ENCODE assay signal across 1 cellular context in genomic region chr17:4939804-4940624, GRCh38.
A peak's percentile ranks its signal among the peaks of the same experiment; 100 is the strongest.
TF ChIP-seq lines count a peak whose summit lies in the region.

RNF167 (plus strand) TSS chr17:4940268; CDS start chr17:4940910, 642 bp downstream.
SLC25A11 (minus strand) TSS chr17:4940046; CDS start chr17:4939910, 136 bp downstream.

TF ChIP-seq in HepG2, 621 proteins besides CTCF, POLR2A, EP300 and RAD21 (continued from another document and continues in another):
- TF ChIP-seq BHLHE40 (IDR thresholded peaks at IDR 0.05; ENCODE audit: low read length): peak; percentile 87
- peak; percentile 64; the same call in 1 of the 2 replicates for TF ChIP-seq ZC3H13 (CRISPR knock-in tag; IDR thresholded peaks at IDR 0.05)
- TF ChIP-seq TAF1 (CRISPR knock-in tag; IDR thresholded peaks at IDR 0.05): peak; percentile 74
- peak; percentile 52; the same call in 1 of the 2 replicates for TF ChIP-seq STAT6 (CRISPR knock-in tag; IDR thresholded peaks at IDR 0.05; ENCODE audit: borderline replicate concordance)
- TF ChIP-seq MAZ (IDR thresholded peaks at IDR 0.05; ENCODE audit: borderline replicate concordance, low read depth, low read length): no peak
- peak; percentile 64; the same call in 1 of the 2 replicates for TF ChIP-seq MAZ (CRISPR knock-in tag; IDR thresholded peaks at IDR 0.05; ENCODE audit: low read depth)
- peak in 1 of 2 experiments; percentile 70; a peak in 2 of 4 replicates for TF ChIP-seq KLF16 (CRISPR knock-in tag; IDR thresholded peaks at IDR 0.05)
- peak; percentile 86 for TF ChIP-seq TFDP2 (CRISPR knock-in tag; IDR thresholded peaks at IDR 0.05)
- 0 out of 2 replicates have a peak, but pooled peaks have one; percentile 26 for TF ChIP-seq ZNF598 (CRISPR knock-in tag; IDR thresholded peaks at IDR 0.05; ENCODE audit: borderline replicate concordance)
- TF ChIP-seq TBX2 (CRISPR knock-in tag; IDR thresholded peaks at IDR 0.05; ENCODE audit: borderline replicate concordance): peak; percentile 79
- TF ChIP-seq IRF2 (CRISPR knock-in tag; IDR thresholded peaks at IDR 0.05): peak; percentile 25; the same call in 1 of the 2 replicates
- TF ChIP-seq ZNF616 (CRISPR knock-in tag; IDR thresholded peaks at IDR 0.05; ENCODE audit: low read depth): no peak
- TF ChIP-seq HOXD1 (CRISPR knock-in tag; IDR thresholded peaks at IDR 0.05): peak; percentile 14; the same call in 1 of the 2 replicates
- TF ChIP-seq NONO (IDR thresholded peaks at IDR 0.05): no peak
- TF ChIP-seq NONO (CRISPR knock-in tag; conservative IDR thresholded peaks at IDR 0.05): peak; percentile 86
- TF ChIP-seq SMAD1 (CRISPR knock-in tag; IDR thresholded peaks at IDR 0.05; ENCODE audit: borderline replicate concordance, low read depth): 0 out of 2 replicates have a peak, but pooled peaks have one; percentile 28
- 0 out of 2 replicates have a peak, but pooled peaks have one; percentile 52 for TF ChIP-seq ZHX2 (IDR thresholded peaks at IDR 0.05; ENCODE audit: low read depth)
- TF ChIP-seq ZHX2 (CRISPR knock-in tag; IDR thresholded peaks at IDR 0.05; ENCODE audit: borderline replicate concordance): no peak
- no peak for TF ChIP-seq CBFB (CRISPR knock-in tag; IDR thresholded peaks at IDR 0.05)
- TF ChIP-seq HNF1B (CRISPR knock-in tag; IDR thresholded peaks at IDR 0.05): peak; percentile 40; the same call in 1 of the 2 replicates
- 0 out of 2 replicates have a peak, but pooled peaks have one; percentile 60 for TF ChIP-seq ZNF766 (CRISPR knock-in tag; IDR thresholded peaks at IDR 0.05; ENCODE audit: borderline replicate concordance)
- peak; percentile 43 for TF ChIP-seq TEAD3 (CRISPR knock-in tag; optimal IDR thresholded peaks at IDR 0.05; ENCODE audit: borderline replicate concordance)
- TF ChIP-seq SIN3A (IDR thresholded peaks at IDR 0.05; ENCODE audit: borderline replicate concordance, low read depth, low read length): peak; percentile 82; the same call in 1 of the 2 replicates
- TF ChIP-seq ADNP (CRISPR knock-in tag; IDR thresholded peaks at IDR 0.05): no peak
- 0 out of 2 replicates have a peak, but pooled peaks have one; percentile 28 for TF ChIP-seq NR1H2 (CRISPR knock-in tag; IDR thresholded peaks at IDR 0.05; ENCODE audit: borderline replicate concordance, low read depth)
- TF ChIP-seq ZNF12 (CRISPR knock-in tag; IDR thresholded peaks at IDR 0.05): no peak
- no peak for TF ChIP-seq ZNF660 (CRISPR knock-in tag; IDR thresholded peaks at IDR 0.05; ENCODE audit: borderline replicate concordance, low read depth)
- peak; percentile 82 for TF ChIP-seq SP4 (CRISPR knock-in tag; IDR thresholded peaks at IDR 0.05)
- TF ChIP-seq ZNF282 (IDR thresholded peaks at IDR 0.05; ENCODE audit: partially characterized antibody): peak; percentile 85
- TF ChIP-seq PREB (CRISPR knock-in tag; IDR thresholded peaks at IDR 0.05): no peak
- peak; percentile 16; the same call in 1 of the 2 replicates for TF ChIP-seq FOXP4 (CRISPR knock-in tag; IDR thresholded peaks at IDR 0.05)
- peak; percentile 26; the same call in 1 of the 2 replicates for TF ChIP-seq SIX4 (CRISPR knock-in tag; IDR thresholded peaks at IDR 0.05)
- TF ChIP-seq ZSCAN20 (CRISPR knock-in tag; IDR thresholded peaks at IDR 0.05; ENCODE audit: borderline replicate concordance): 0 out of 2 replicates have a peak, but pooled peaks have one; percentile 28
- no peak for TF ChIP-seq KAT7 (CRISPR knock-in tag; IDR thresholded peaks at IDR 0.05; ENCODE audit: borderline replicate concordance)
- TF ChIP-seq PLSCR1 (CRISPR knock-in tag; IDR thresholded peaks at IDR 0.05; ENCODE audit: borderline replicate concordance): no peak
- TF ChIP-seq ZNF414 (CRISPR knock-in tag; IDR thresholded peaks at IDR 0.05): peak; percentile 81; the same call in 1 of the 2 replicates
- 0 out of 2 replicates have a peak, but pooled peaks have one; percentile 23 for TF ChIP-seq ZNF44 (CRISPR knock-in tag; IDR thresholded peaks at IDR 0.05)
- TF ChIP-seq SP2 (CRISPR knock-in tag; IDR thresholded peaks at IDR 0.05): peak; percentile 82
- TF ChIP-seq GATAD1 (CRISPR knock-in tag; IDR thresholded peaks at IDR 0.05): peak; percentile 85
- TF ChIP-seq YEATS2 (CRISPR knock-in tag; IDR thresholded peaks at IDR 0.05; ENCODE audit: borderline replicate concordance): peak; percentile 95
- TF ChIP-seq ZNF329 (CRISPR knock-in tag; IDR thresholded peaks at IDR 0.05; ENCODE audit: low read depth): no peak
- peak; percentile 86 for TF ChIP-seq ZNF143 (CRISPR knock-in tag; IDR thresholded peaks at IDR 0.05)
- TF ChIP-seq U2AF2 (IDR thresholded peaks at IDR 0.05; ENCODE audit: low read depth, low read length): no peak
- no peak for TF ChIP-seq ZNF33B (CRISPR knock-in tag; IDR thresholded peaks at IDR 0.05)
- TF ChIP-seq ZNF674 (CRISPR knock-in tag; IDR thresholded peaks at IDR 0.05; ENCODE audit: low read depth): no peak
- no peak for TF ChIP-seq ZKSCAN5 (CRISPR knock-in tag; IDR thresholded peaks at IDR 0.05)
